ENCODE assay signal across 8 cellular contexts in genomic region chr22:20508815-20509271, GRCh38. TPM values are rescaled to one million over a fixed set of nuclear protein-coding genes. Genes with fewer than 3 reads are reported as not detected.
A peak's percentile ranks its signal among the peaks of the same experiment; 100 is the strongest.
DNase-seq lines count a peak whose midpoint lies in the region; TF ChIP-seq lines count a peak whose summit lies in the region.

No MANE protein-coding gene starts in this region.

- H3K9me3 ChIP-seq in AG04450 (ENCODE audit: control insufficient read depth, insufficient read depth, low read length): no peaks in the 10 kb centered on the region; the same call in 1 of the 2 replicates
- no peaks in the 10 kb centered on the region for H3K9me3 ChIP-seq in Loucy (ENCODE audit: insufficient read depth, low read depth, low read length)
- H3K9me3 ChIP-seq in mucosa of rectum (ENCODE audit: control insufficient read depth in 2 of 2, low read length in 2 of 2): no peaks in the 10 kb centered on the region

- H3K9me2 ChIP-seq in Loucy (replicated peaks; ENCODE audit: low read depth, low read length): no peaks in the 10 kb centered on the region

- H3K4me3 ChIP-seq in AG04450 (ENCODE audit: low read depth, low read length) (peak overlapping the region; percentile 97), Loucy (ENCODE audit: low read length, poor library complexity, severe bottlenecking) (peak overlapping the region; percentile 97), mucosa of rectum (ENCODE audit: low read length in 2 of 2) (peak overlapping the region; percentile 80 to 91)

- H3K27me3 ChIP-seq in AG04450 (ENCODE audit: control insufficient read depth, insufficient read depth, low read length) (no peaks in the 10 kb centered on the region), Loucy (ENCODE audit: insufficient read depth, low read length, poor library complexity, severe bottlenecking) (no peaks in the 10 kb centered on the region), mucosa of rectum (ENCODE audit: control insufficient read depth in 2 of 2, insufficient read depth in 2 of 2, low read length in 2 of 2) (no peaks in the 10 kb centered on the region)

- peaks cover 65% of the 10 kb centered on the region for H3K79me2 ChIP-seq in Loucy (ENCODE audit: insufficient read depth, low read length)

- no peak overlapping the region for H2AFZ ChIP-seq in Loucy (ENCODE audit: low read length)

- H3K36me3 ChIP-seq in Loucy (ENCODE audit: insufficient read depth, low read length) (no peaks in the 10 kb centered on the region), mucosa of rectum (ENCODE audit: control insufficient read depth in 2 of 2, insufficient read depth in 2 of 2, low read length in 2 of 2) (peaks cover 0 to 4% of the 10 kb centered on the region in 2 donors)

- DNase-seq in AG04450 (ENCODE audit: low read depth, low spot score) (no peak), caudate nucleus (lab: John Stamatoyannopoulos, UW) (peak in 1 of 61 donors; percentile 46), NCI-H82 (lab: John Stamatoyannopoulos, UW) (no peak), NCI-H526 treated with DMSO at 0.1 percent for 48 hours (lab: John Stamatoyannopoulos, UW) (no peak), SHP77 treated with DMSO at 0.1 percent for 48 hours (lab: John Stamatoyannopoulos, UW) (no peak)
- no peak for DNase-seq in stimulated activated CD4-positive, alpha-beta T cell treated with anti-CD3 and anti-CD28 coated beads, Interleukin-12 subunit alpha, Interleukin-12 subunit beta, amount 100 ng/mL, for 4 hours

- H3K27ac ChIP-seq in AG04450 (ENCODE audit: low read depth, low read length) (peak overlapping the region; percentile 92), caudate nucleus (ENCODE audit: low read depth, low read length) (peak overlapping the region; percentile 24), mucosa of rectum (ENCODE audit: low read depth in 2 of 2, low read length in 2 of 2) (peak overlapping the region; percentile 95)

- H3K4me1 ChIP-seq in Loucy (ENCODE audit: insufficient read depth, low read length, poor library complexity, severe bottlenecking) (peaks cover 32% of the 10 kb centered on the region), mucosa of rectum (ENCODE audit: control insufficient read depth in 2 of 2, insufficient read depth in 2 of 2, low read length in 2 of 2) (peaks cover 28 to 33% of the 10 kb centered on the region in 2 donors)

- CTCF ChIA-PET in AG04450 (lab: Charles Lee): interaction anchor here (0.9 to 1.5 kb wide), 4 partner anchors 56 to 90 kb away, joined by 3 to 8 read pairs (median 6); no protein-coding TSS in a partner anchor

- peaks cover 48% of the 10 kb centered on the region for H4K20me1 ChIP-seq in Loucy (ENCODE audit: insufficient read depth, low read length, poor library complexity, severe bottlenecking)

- TF ChIP-seq CTCF in AG04450 (IDR thresholded peaks at IDR 0.05; ENCODE audit: low read depth, low read length) (no peak), Loucy (conservative IDR thresholded peaks at IDR 0.05; ENCODE audit: low read length) (no peak)

- H3K9ac ChIP-seq in Loucy (ENCODE audit: low read depth, low read length, poor library complexity, severe bottlenecking): peak overlapping the region; percentile 96
- H3K9ac ChIP-seq in mucosa of rectum (ENCODE audit: low read depth in 1 of 2, low read length in 2 of 2): peak overlapping the region; percentile 60 to 97

- POLR2A ChIA-PET in AG04450 (lab: Yijun Ruan, JAX): interaction anchor here (0.6 to 2.2 kb wide), 10 partner anchors 23 to 1306 kb away, joined by 3 to 16 read pairs (median 6); partner anchors contain the start of gene CDC45

- H3K4me2 ChIP-seq in Loucy (ENCODE audit: low read depth, low read length, poor library complexity, severe bottlenecking): peak overlapping the region; percentile 92

- no peaks in the 10 kb centered on the region for H3F3A ChIP-seq in Loucy (ENCODE audit: low read depth)

RNA-seq across cellular contexts. Expression of gene MED15, which starts 1.4 kb away (rescaled TPM):
- 17.3 and 25.4 TPM in 2 replicates for polyA plus RNA-seq in AG04450 (2011; rRNA removed)
- polyA minus RNA-seq in AG04450 (2011; rRNA and poly(A)+ RNA removed): 43.3 and 49.2 TPM in 2 replicates

RNA-seq across cellular contexts. Expression of gene KLHL22, which starts 13.2 kb away (rescaled TPM):
- 30.2 and 33.2 TPM in 2 replicates for polyA plus RNA-seq in AG04450 (2011; rRNA removed)
- polyA minus RNA-seq in AG04450 (2011; rRNA and poly(A)+ RNA removed): 35.1 and 39.0 TPM in 2 replicates

Comparison
In these comparisons a context has a peak if more than half of its experiments do, and no peak if none do; other contexts are left out.
1. H3K27ac ChIP-seq: peak in every context shown above with its lines; median percentile 95 in mucosa of rectum; 92 in AG04450; 24 in caudate nucleus.